1 cellular context compared by ENCODE assay signal in the genomic region with DNA sequence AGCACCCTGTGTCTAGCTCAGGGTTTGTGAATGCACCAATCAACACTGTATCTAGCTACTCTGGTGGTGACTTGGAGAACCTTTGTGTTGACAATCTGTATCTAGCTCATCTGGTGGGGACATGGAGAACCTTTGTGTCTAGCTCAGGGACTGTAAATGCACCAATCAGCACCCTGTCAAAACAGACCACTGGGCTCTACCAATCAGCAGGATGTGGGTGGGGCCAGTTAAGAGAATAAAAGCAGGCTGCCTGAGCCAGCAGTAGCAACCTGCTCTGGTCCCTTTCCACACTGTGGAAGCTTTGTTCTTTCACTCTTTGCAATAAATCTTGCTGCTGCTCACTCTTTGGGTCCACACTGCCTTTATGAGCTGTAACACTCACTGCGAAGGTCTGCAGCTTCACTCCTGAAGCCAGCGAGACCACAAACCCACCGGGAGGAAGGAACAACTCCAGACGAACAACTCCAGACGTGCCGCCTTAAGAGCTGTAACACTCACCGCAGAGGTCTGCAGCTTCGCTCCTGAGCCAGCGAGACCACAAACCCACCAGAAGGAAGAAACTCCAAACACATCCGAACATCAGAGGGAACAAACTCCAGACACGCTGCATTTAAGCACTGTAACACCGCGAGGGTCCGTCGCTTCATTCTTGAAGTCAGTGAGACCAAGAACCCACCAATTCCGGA.
TF ChIP-seq lines count a peak whose summit lies in the region.
"Not testable (repeated sequence)": the region's sequence is repeated elsewhere in the genome, so short reads cannot be mapped to it uniquely, and the experiment has no call there.

No MANE protein-coding gene starts in this region.

TF ChIP-seq in HepG2, 621 proteins besides CTCF, POLR2A, EP300 and RAD21 (continued from another document):
- TF ChIP-seq ZNF574 (CRISPR knock-in tag; IDR thresholded peaks at IDR 0.05) (peak; percentile 42; the same call in 1 of the 2 replicates), PRPF4 (IDR thresholded peaks at IDR 0.05; ENCODE audit: low read depth, low read length, poor library complexity, severe bottlenecking) (peak; percentile 39), KLF6 (CRISPR knock-in tag; IDR thresholded peaks at IDR 0.05) (peak; percentile 28; the same call in 1 of the 2 replicates), SALL1 (CRISPR knock-in tag; IDR thresholded peaks at IDR 0.05) (peak; percentile 40; the same call in 1 of the 2 replicates), CREB1 (IDR thresholded peaks at IDR 0.05) (0 out of 2 replicates have a peak, but pooled peaks have one; percentile 3), FOXK1 (CRISPR knock-in tag; IDR thresholded peaks at IDR 0.05; ENCODE audit: borderline replicate concordance, low read depth) (peak; percentile 35; the same call in 1 of the 2 replicates), MIER3 (CRISPR knock-in tag; IDR thresholded peaks at IDR 0.05; ENCODE audit: borderline replicate concordance) (peak; percentile 35; the same call in 1 of the 2 replicates), TBX2 (CRISPR knock-in tag; IDR thresholded peaks at IDR 0.05; ENCODE audit: borderline replicate concordance) (0 out of 2 replicates have a peak, but pooled peaks have one; percentile 16), ZMYM4 (CRISPR knock-in tag; IDR thresholded peaks at IDR 0.05) (peak; percentile 85), TAF1 (CRISPR knock-in tag; IDR thresholded peaks at IDR 0.05) (peak; percentile 41; the same call in 1 of the 2 replicates), SAP130 (CRISPR knock-in tag; IDR thresholded peaks at IDR 0.05; ENCODE audit: low read depth) (peak; percentile 34; the same call in 1 of the 2 replicates), IRF2 (CRISPR knock-in tag; IDR thresholded peaks at IDR 0.05) (0 out of 2 replicates have a peak, but pooled peaks have one; percentile 12), POGZ (CRISPR knock-in tag; IDR thresholded peaks at IDR 0.05) (0 out of 2 replicates have a peak, but pooled peaks have one; percentile 70)
- TF ChIP-seq CREB1 (CRISPR knock-in tag; IDR thresholded peaks at IDR 0.05), result not testable (repeated sequence)
